In the genomic region with DNA sequence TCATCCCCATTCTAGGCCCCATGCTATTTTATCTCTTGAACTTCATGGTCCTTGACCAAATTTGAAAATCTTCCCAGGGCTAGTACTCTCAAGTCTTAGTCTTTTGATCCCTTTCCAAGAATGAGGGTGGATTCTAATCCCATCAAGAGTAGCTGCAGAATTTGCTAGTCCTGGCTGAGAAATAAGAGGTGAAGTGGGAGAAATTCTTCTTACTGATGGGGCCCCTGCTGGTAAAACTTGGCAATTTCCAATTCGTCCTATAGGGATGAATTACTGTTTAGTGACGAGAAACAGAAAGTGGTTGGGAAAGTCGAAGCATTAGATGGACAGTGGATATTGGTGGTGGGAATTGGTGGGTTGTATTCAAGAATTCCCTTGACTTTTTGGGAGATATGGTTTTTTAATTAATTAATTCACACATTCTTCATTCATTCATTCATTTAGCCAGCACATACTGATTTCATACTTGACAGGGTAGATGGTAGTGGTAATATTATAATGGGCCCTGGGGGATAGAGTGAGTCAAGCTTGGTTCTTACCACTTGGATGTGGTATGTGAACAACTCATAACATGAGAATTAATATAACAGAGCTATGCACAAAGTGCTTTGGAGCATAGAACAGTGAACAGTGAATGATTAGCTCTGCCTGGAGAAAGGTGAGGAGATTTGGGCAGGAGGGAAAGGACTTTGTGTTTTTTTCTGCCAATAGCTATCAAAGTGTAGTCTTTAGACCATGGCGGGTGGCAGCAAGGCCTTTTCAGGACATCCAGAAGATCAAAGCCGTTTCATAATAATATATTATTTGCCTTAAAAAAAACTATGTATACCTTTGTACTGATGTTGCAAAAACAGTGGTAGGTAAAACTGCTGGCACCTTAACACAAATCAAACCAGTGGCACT, we compare ENCODE assay signal across 9 cellular contexts.
DNase-seq lines count a peak whose midpoint lies in the region; ATAC-seq and TF ChIP-seq lines count a peak whose summit lies in the region.
"Had no signal": no experiment of that assay in that cellular context is flagged by ENCODE, and none has a peak within 500 bp of the region (broad histone marks: within the 10 kb centered on the region; RNA-seq: fewer than 3 reads in every experiment).

No MANE protein-coding gene starts in this region.

- no peaks in the 10 kb centered on the region for H3K9me3 Mint-ChIP-seq in Caco-2 (ENCODE audit: unreplicated experiment)

- H3K4me3 Mint-ChIP-seq in Caco-2 (ENCODE audit: unreplicated experiment): no peak overlapping the region

- no peak overlapping the region for H3K27ac ChIP-seq in liver (ENCODE audit: low read depth in 1 of 2, low read length in 2 of 2)
- H3K27ac ChIP-seq: HL-60 had no signal

- H3K9me3 ChIP-seq in Caco-2: no peaks in the 10 kb centered on the region
- H3K9me3 ChIP-seq in liver (ENCODE audit: control insufficient read depth in 4 of 4, low read length in 3 of 4): no peaks in the 10 kb centered on the region

- H3K36me3 ChIP-seq in Caco-2 (ENCODE audit: control insufficient read depth, insufficient read depth, low read length) (no peaks in the 10 kb centered on the region), H7 (replicated peaks; ENCODE audit: control insufficient read depth, insufficient read depth, low read length) (no peaks in the 10 kb centered on the region), liver (ENCODE audit: control insufficient read depth in 4 of 4, insufficient read depth in 3 of 4, low read depth in 1 of 4, low read length in 3 of 4) (no peaks in the 10 kb centered on the region)

- BruUV-seq in Caco-2 (replicated peaks; lab: Mats Ljungman, UMichigan): no TSS peak

- H3K4me3 ChIP-seq in Caco-2 (ENCODE audit: low read depth, low read length) (no peak overlapping the region), H7 (ENCODE audit: insufficient read depth, low read depth, low read length) (no peak overlapping the region), liver (ENCODE audit: low read depth in 1 of 3, low read length in 3 of 3) (no peak overlapping the region)

- CTCF ChIA-PET in Caco-2 (lab: Charles Lee): interaction anchor here (0.6 to 4.9 kb wide), 6 partner anchors 17 to 435 kb away, joined by 3 to 34 read pairs (median 6); a partner anchor contains a TSS

- no peaks in the 10 kb centered on the region for H3K27me3 Mint-ChIP-seq in Caco-2 (ENCODE audit: insufficient read depth, unreplicated experiment)

- 66% methylated on average over 5 of the region's 5 CpGs for WGBS in liver

- TF ChIP-seq RAD21 in liver (IDR thresholded peaks at IDR 0.05): no peak

- ATAC-seq in SK-N-SH treated with all-trans-retinoic acid at 6 μM for 48 hours: peak; percentile 57; the same call in 2 of the 3 replicates

- H3K36me3 Mint-ChIP-seq in Caco-2 (ENCODE audit: insufficient read depth, unreplicated experiment): no peaks in the 10 kb centered on the region

- DNase-seq in Caco-2 (peak in 1 of 2 experiments; percentile 40), H7 (peak; percentile 23), D341Med (ENCODE audit: low spot score) (no peak), GM10266 (ENCODE audit: extremely low spot score) (no peak), GM20000 (ENCODE audit: low spot score) (no peak)
- DNase-seq in activated CD8-positive, alpha-beta memory T cell treated with anti-CD3 and anti-CD28 coated beads, Interleukin-2, amount 50 U/mL, for 4 hours: no peak

- H3K9ac ChIP-seq in liver (ENCODE audit: low read depth in 1 of 2, low read length in 2 of 2): no peak overlapping the region

- POLR2A ChIA-PET in Caco-2 (lab: Charles Lee): no interaction called here

- no peaks in the 10 kb centered on the region for H3K27me3 ChIP-seq in Caco-2 (replicated peaks; ENCODE audit: control insufficient read depth, insufficient read depth, low read length)
- H3K27me3 ChIP-seq in H7 (ENCODE audit: control insufficient read depth, insufficient read depth, low read length): no peaks in the 10 kb centered on the region
- H3K27me3 ChIP-seq in liver (ENCODE audit: control insufficient read depth in 4 of 4, insufficient read depth in 4 of 4, low read length in 3 of 4): no peaks in the 10 kb centered on the region

- intact Hi-C loops in Caco-2 (cut with micrococcal nuclease; ENCODE audit: unreplicated experiment): loop anchor here (1.0 to 10.0 kb wide), 2 partner anchors 105 to 116 kb away; no protein-coding TSS in a partner anchor

- H3K27ac Mint-ChIP-seq in Caco-2 (ENCODE audit: unreplicated experiment): peak overlapping the region; percentile 10

- H3K4me1 ChIP-seq in Caco-2 (peaks cover 6% of the 10 kb centered on the region; the same call in 1 of the 2 replicates), liver (ENCODE audit: control insufficient read depth in 4 of 4, insufficient read depth in 4 of 4, low read length in 3 of 4) (peaks cover 9 to 20% (median 16%) of the 10 kb centered on the region in 4 donors)

- H3K4me1 Mint-ChIP-seq in Caco-2 (ENCODE audit: low read depth, unreplicated experiment): peaks cover 29% of the 10 kb centered on the region

- TF ChIP-seq CTCF in Caco-2 (IDR thresholded peaks at IDR 0.05; ENCODE audit: insufficient read depth in 1 of 2, low read depth in 1 of 2, low read length in 1 of 2, severe bottlenecking in 1 of 2, unreplicated experiment in 1 of 2) (peak; percentile 45 to 57), liver (IDR thresholded peaks at IDR 0.05; ENCODE audit: low read depth, low read length, missing input control) (no peak), GM10266 (IDR thresholded peaks at IDR 0.05; ENCODE audit: control insufficient read depth, insufficient read depth, low read depth, missing control alignments) (no peak), GM20000 (IDR thresholded peaks at IDR 0.05; ENCODE audit: extremely low read depth, missing control alignments) (no peak)

TF ChIP-seq in SK-N-SH treated with all-trans-retinoic acid at 6 μM for 48 hours, 23 proteins besides CTCF, POLR2A, EP300 and RAD21:
- TF ChIP-seq ISL1 (CRISPR knock-in tag; IDR thresholded peaks at IDR 0.05) (0 out of 2 replicates have a peak, but pooled peaks have one; percentile 8), ZFP3 (CRISPR knock-in tag; IDR thresholded peaks at IDR 0.05) (no peak)
- TF ChIP-seq, protein P1, sequence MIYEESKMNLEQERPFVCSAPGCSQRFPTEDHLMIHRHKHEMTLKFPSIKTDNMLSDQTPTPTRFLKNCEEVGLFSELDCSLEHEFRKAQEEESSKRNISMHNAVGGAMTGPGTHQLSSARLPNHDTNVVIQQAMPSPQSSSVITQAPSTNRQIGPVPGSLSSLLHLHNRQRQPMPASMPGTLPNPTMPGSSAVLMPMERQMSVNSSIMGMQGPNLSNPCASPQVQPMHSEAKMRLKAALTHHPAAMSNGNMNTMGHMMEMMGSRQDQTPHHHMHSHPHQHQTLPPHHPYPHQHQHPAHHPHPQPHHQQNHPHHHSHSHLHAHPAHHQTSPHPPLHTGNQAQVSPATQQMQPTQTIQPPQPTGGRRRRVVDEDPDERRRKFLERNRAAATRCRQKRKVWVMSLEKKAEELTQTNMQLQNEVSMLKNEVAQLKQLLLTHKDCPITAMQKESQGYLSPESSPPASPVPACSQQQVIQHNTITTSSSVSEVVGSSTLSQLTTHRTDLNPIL (CRISPR knock-in tag; IDR thresholded peaks at IDR 0.05; ENCODE audit: low read depth): no peak

TF ChIP-seq in liver, 16 proteins besides CTCF, POLR2A, EP300 and RAD21:
- no peak for TF ChIP-seq TAF1 (conservative IDR thresholded peaks at IDR 0.05)
- TF ChIP-seq HNF4G (IDR thresholded peaks at IDR 0.05): no peak
- no peak for TF ChIP-seq JUND (IDR thresholded peaks at IDR 0.05)
- TF ChIP-seq, protein P2, sequence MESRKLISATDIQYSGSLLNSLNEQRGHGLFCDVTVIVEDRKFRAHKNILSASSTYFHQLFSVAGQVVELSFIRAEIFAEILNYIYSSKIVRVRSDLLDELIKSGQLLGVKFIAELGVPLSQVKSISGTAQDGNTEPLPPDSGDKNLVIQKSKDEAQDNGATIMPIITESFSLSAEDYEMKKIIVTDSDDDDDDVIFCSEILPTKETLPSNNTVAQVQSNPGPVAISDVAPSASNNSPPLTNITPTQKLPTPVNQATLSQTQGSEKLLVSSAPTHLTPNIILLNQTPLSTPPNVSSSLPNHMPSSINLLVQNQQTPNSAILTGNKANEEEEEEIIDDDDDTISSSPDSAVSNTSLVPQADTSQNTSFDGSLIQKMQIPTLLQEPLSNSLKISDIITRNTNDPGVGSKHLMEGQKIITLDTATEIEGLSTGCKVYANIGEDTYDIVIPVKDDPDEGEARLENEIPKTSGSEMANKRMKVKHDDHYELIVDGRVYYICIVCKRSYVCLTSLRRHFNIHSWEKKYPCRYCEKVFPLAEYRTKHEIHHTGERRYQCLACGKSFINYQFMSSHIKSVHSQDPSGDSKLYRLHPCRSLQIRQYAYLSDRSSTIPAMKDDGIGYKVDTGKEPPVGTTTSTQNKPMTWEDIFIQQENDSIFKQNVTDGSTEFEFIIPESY (IDR thresholded peaks at IDR 0.05): no peak
- no peak for TF ChIP-seq FOXA1 (IDR thresholded peaks at IDR 0.05)
- peak; percentile 37 for TF ChIP-seq SP1 (IDR thresholded peaks at IDR 0.05)
- TF ChIP-seq, protein P3, sequence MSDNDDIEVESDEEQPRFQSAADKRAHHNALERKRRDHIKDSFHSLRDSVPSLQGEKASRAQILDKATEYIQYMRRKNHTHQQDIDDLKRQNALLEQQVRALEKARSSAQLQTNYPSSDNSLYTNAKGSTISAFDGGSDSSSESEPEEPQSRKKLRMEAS (IDR thresholded peaks at IDR 0.05): no peak
- no peak for TF ChIP-seq NR2F2 (IDR thresholded peaks at IDR 0.05)
- peak; percentile 56 to 67 for TF ChIP-seq RXRA (IDR thresholded peaks at IDR 0.05)
- no peak for TF ChIP-seq GABPA (IDR thresholded peaks at IDR 0.05 in 1 of 2, conservative IDR thresholded peaks at IDR 0.05 in 1 of 2)
- TF ChIP-seq, protein P4, sequence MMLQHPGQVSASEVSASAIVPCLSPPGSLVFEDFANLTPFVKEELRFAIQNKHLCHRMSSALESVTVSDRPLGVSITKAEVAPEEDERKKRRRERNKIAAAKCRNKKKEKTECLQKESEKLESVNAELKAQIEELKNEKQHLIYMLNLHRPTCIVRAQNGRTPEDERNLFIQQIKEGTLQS (IDR thresholded peaks at IDR 0.05): no peak
- peak; percentile 49 to 70 for TF ChIP-seq HNF4A (conservative IDR thresholded peaks at IDR 0.05)
- no peak for TF ChIP-seq EGR1 (IDR thresholded peaks at IDR 0.05; ENCODE audit: low read depth in 2 of 2)
- no peak for TF ChIP-seq YY1 (IDR thresholded peaks at IDR 0.05)
- TF ChIP-seq FOXA2 (IDR thresholded peaks at IDR 0.05): no peak

Comparison
In these comparisons a context has a peak if more than half of its experiments do, and no peak if none do; other contexts are left out.
1. CTCF ChIP-seq: peak in Caco-2 (2 of 2); none in liver (single experiment), GM10266 (single experiment) and GM20000 (single experiment).